Comparison of ENCODE assay signal across 14 cellular contexts in genomic region chr12:106309671-106310313, GRCh38. TPM values are rescaled to one million over a fixed set of nuclear protein-coding genes. Genes with fewer than 3 reads are reported as not detected.
DNase-seq lines count a peak whose midpoint lies in the region; ATAC-seq and TF ChIP-seq lines count a peak whose summit lies in the region.
"Had no signal": no experiment of that assay in that cellular context is flagged by ENCODE, and none has a peak within 500 bp of the region (broad histone marks: within the 10 kb centered on the region; RNA-seq: fewer than 3 reads in every experiment).

No MANE protein-coding gene starts in this region.

- TF ChIP-seq CTCF in mammary epithelial cell (conservative IDR thresholded peaks at IDR 0.05 in 1 of 2, IDR thresholded peaks at IDR 0.05 in 1 of 2; ENCODE audit: extremely low read depth in 1 of 2, insufficient read depth in 1 of 2, low read depth in 1 of 2, low read length in 2 of 2) (no peak), left lung (IDR thresholded peaks at IDR 0.05) (no peak)

- H3K4me2 ChIP-seq in GM23248 (ENCODE audit: unreplicated experiment) (peak overlapping the region; percentile 1), mammary epithelial cell (ENCODE audit: insufficient read depth, low read depth, low read length) (peak overlapping the region; percentile 61), Karpas-422 (ENCODE audit: low read depth, low read length, poor library complexity, severe bottlenecking) (no peak overlapping the region)

- H4K20me1 ChIP-seq in GM23248 (ENCODE audit: insufficient read depth) (no peaks in the 10 kb centered on the region), mammary epithelial cell (ENCODE audit: insufficient read depth, low read length) (no peaks in the 10 kb centered on the region), Karpas-422 (ENCODE audit: insufficient read depth, low read depth, low read length) (no peaks in the 10 kb centered on the region)

- H3K4me1 ChIP-seq in GM23248 (ENCODE audit: insufficient read depth) (peaks cover 18% of the 10 kb centered on the region), mammary epithelial cell (ENCODE audit: insufficient read depth, low read length) (peaks cover 25% of the 10 kb centered on the region), left lung (peaks cover 9 to 59% of the 10 kb centered on the region in 2 donors), Karpas-422 (ENCODE audit: low read length) (peaks cover 74% of the 10 kb centered on the region)

- intact Hi-C loops in mammary epithelial cell (cut with micrococcal nuclease) (no loop called here), left lung (cut with DNase I) (no loop called here)

- peaks cover 10% of the 10 kb centered on the region for H3F3A ChIP-seq in GM23248 (ENCODE audit: insufficient read depth)

- 54 to 57% methylated on average over 5 of the region's 5 CpGs for WGBS in GM23248 (ENCODE audit: low coverage in 1 of 2, low lambda C conversion rate in 2 of 2, missing lambda C conversion rate in 2 of 2), 2 experiments
- 2% methylated on average over 5 of the region's 5 CpGs for WGBS in mammary epithelial cell (ENCODE audit: low coverage, missing lambda C conversion rate)

- H3K4me3 ChIP-seq in GM23248 (no peak overlapping the region), mammary epithelial cell (replicated peaks in 1 of 3; ENCODE audit: insufficient read depth in 1 of 3, low read depth in 2 of 3, low read length in 3 of 3) (no peak overlapping the region), left lung (no peak overlapping the region), Karpas-422 (ENCODE audit: low read length) (no peak overlapping the region)
- H3K4me3 ChIP-seq: HAP-1 had no signal

- no peaks in the 10 kb centered on the region for H3K9me2 ChIP-seq in GM23248 (ENCODE audit: insufficient read depth)
- H3K9me2 ChIP-seq in Karpas-422 (replicated peaks; ENCODE audit: insufficient read depth, low read length), result no peaks in the 10 kb centered on the region

- dilution Hi-C loops in mammary epithelial cell (cut with HindIII; ENCODE audit: low sequenced_read_pairs), result no loop called here

- in situ Hi-C loops in GM23248 (cut with MboI), result no loop called here
- in situ Hi-C loops in mammary epithelial cell (cut with MboI; ENCODE audit: low sequenced_read_pairs in 2 of 2), result no loop called here

- H3K9me3 ChIP-seq in GM23248 (ENCODE audit: low read depth) (no peaks in the 10 kb centered on the region), mammary epithelial cell (replicated peaks; ENCODE audit: insufficient read depth, low read length) (no peaks in the 10 kb centered on the region), left lung (no peaks in the 10 kb centered on the region), Karpas-422 (ENCODE audit: low read length) (no peaks in the 10 kb centered on the region)
- H3K9me3 ChIP-seq: HAP-1 had no signal

- H3K36me3 ChIP-seq in GM23248 (ENCODE audit: low read depth) (0 out of 2 replicates have a peak, but pooled peaks cover 10% of the 10 kb centered on the region), mammary epithelial cell (ENCODE audit: insufficient read depth, low read length) (no peaks in the 10 kb centered on the region), left lung (peaks cover 0 to 17% of the 10 kb centered on the region in 2 donors), Karpas-422 (ENCODE audit: insufficient read depth, low read length) (no peaks in the 10 kb centered on the region)
- H3K36me3 ChIP-seq: HAP-1 had no signal

- H3K27ac ChIP-seq in GM23248 (peak overlapping the region; percentile 37; the same call in 1 of the 2 replicates), mammary epithelial cell (ENCODE audit: insufficient read depth, low read depth, low read length) (no peak overlapping the region), left lung (peak overlapping the region; percentile 48 to 54), Karpas-422 (ENCODE audit: low read length) (no peak overlapping the region)

- H3K9ac ChIP-seq in GM23248, result no peak overlapping the region
- H3K9ac ChIP-seq in mammary epithelial cell (ENCODE audit: insufficient read depth, low read length), result peak overlapping the region; percentile 18
- no peak overlapping the region for H3K9ac ChIP-seq in Karpas-422 (ENCODE audit: low read length)

- CTCF ChIA-PET in mammary epithelial cell (lab: Charles Lee; ENCODE audit: low non-redundant PET), result interaction anchor here (0.6 kb wide), 2 partner anchors 26 to 36 kb away, joined by 4 read pairs; no protein-coding TSS in a partner anchor

- 0 out of 2 replicates have a peak overlapping the region, but pooled peaks have one; percentile 36 for H2AFZ ChIP-seq in GM23248
- peak overlapping the region; percentile 67 for H2AFZ ChIP-seq in mammary epithelial cell (ENCODE audit: low read depth, low read length)
- H2AFZ ChIP-seq in Karpas-422 (ENCODE audit: low read length), result no peak overlapping the region

- ATAC-seq in left lung, result peak; percentile 86
- ATAC-seq in GM21367 (IDR thresholded peaks at IDR 0.05; ENCODE audit: unreplicated experiment), result no peak
- ATAC-seq in GM21786 (IDR thresholded peaks at IDR 0.05; ENCODE audit: unreplicated experiment), result no peak

- no TSS peak for BruUV-seq in mammary epithelial cell (replicated peaks; lab: Mats Ljungman, UMichigan)

- H3K27me3 ChIP-seq in GM23248 (replicated peaks; ENCODE audit: insufficient read depth) (no peaks in the 10 kb centered on the region), mammary epithelial cell (ENCODE audit: insufficient read depth, low read length) (no peaks in the 10 kb centered on the region), left lung (no peaks in the 10 kb centered on the region), Karpas-422 (ENCODE audit: low read length) (no peaks in the 10 kb centered on the region)

- H3K79me2 ChIP-seq in GM23248 (ENCODE audit: insufficient read depth) (peaks cover 16% of the 10 kb centered on the region), mammary epithelial cell (ENCODE audit: insufficient read depth, low read length) (no peaks in the 10 kb centered on the region), Karpas-422 (ENCODE audit: low read length) (no peaks in the 10 kb centered on the region; the same call in 1 of the 2 replicates)

- DNase-seq in A172 (ENCODE audit: low spot score) (peak; percentile 66), GM23248 (peak; percentile 75), mammary epithelial cell (peak; percentile 80), left lung (no peak), NCI-H446 (lab: John Stamatoyannopoulos, UW) (no peak), Karpas-422 (no peak)
- DNase-seq: activated T-cell treated with anti-CD3 and anti-CD28 coated beads for 4 hours; C1 segment of cervical spinal cord; effector CD4-positive, alpha-beta T cell; mesendoderm; NCI-H446 treated with DMSO at 0.1 percent for 48 hours had no signal

RNA-seq across cellular contexts. Expression of gene TCP11L2, which starts 7.3 kb away (rescaled TPM):
- 3.6 TPM in 2 replicates for total RNA-seq in A172 (2014; rRNA removed; shearing (Covaris generic))
- total RNA-seq in GM23248 (2014; rRNA removed; shearing (Covaris generic)), result 26.2 and 32.2 TPM in 2 replicates
- 17.7 and 18.9 TPM in 2 replicates for polyA plus RNA-seq in GM23248 (2016; fragmentation: Nextera tagmentation; extraction: Ambion mirVana)
- 10 to 100 TPM; 19.4 to 62.2 TPM for total RNA-seq in mammary epithelial cell
- 6.1 TPM for polyA plus RNA-seq in mammary epithelial cell
- 50.2 TPM for polyA minus RNA-seq in mammary epithelial cell
- 10 to 100 TPM; 27.7 to 49.5 TPM for total RNA-seq in left lung
- 40.1 and 55.9 TPM in 2 replicates for total RNA-seq in Karpas-422 (2014; rRNA removed; shearing (Covaris generic); ENCODE audit: low replicate concordance)

RNA-seq across cellular contexts. Expression of gene POLR3B, which starts 47.8 kb away (rescaled TPM):
- total RNA-seq in A172 (2014; rRNA removed; shearing (Covaris generic)), result 7.2 and 8.6 TPM in 2 replicates
- 12.9 and 13.7 TPM in 2 replicates for total RNA-seq in GM23248 (2014; rRNA removed; shearing (Covaris generic))
- polyA plus RNA-seq in GM23248 (2016; fragmentation: Nextera tagmentation; extraction: Ambion mirVana), result 7.6 and 8.3 TPM in 2 replicates
- 10 to 100 TPM; 13.3 TPM for total RNA-seq in mammary epithelial cell
- 8.9 TPM for polyA plus RNA-seq in mammary epithelial cell
- 22.2 TPM for polyA minus RNA-seq in mammary epithelial cell
- 10 to 100 TPM; 10.9 to 14.1 TPM for total RNA-seq in left lung
- total RNA-seq in Karpas-422 (2014; rRNA removed; shearing (Covaris generic); ENCODE audit: low replicate concordance), result 10.0 and 13.6 TPM in 2 replicates

Comparison
In these comparisons a context has a peak if more than half of its experiments do, and no peak if none do; other contexts are left out.
1. DNase-seq: peak in A172 (single experiment), GM23248 (single experiment) and mammary epithelial cell (single experiment); none in left lung (0 of 2), NCI-H446 (0 of 2) and Karpas-422 (single experiment).
2. H3K27ac ChIP-seq: peak in GM23248 (single experiment) and left lung (2 of 2); none in mammary epithelial cell (single experiment) and Karpas-422 (single experiment).